In the genomic region with DNA sequence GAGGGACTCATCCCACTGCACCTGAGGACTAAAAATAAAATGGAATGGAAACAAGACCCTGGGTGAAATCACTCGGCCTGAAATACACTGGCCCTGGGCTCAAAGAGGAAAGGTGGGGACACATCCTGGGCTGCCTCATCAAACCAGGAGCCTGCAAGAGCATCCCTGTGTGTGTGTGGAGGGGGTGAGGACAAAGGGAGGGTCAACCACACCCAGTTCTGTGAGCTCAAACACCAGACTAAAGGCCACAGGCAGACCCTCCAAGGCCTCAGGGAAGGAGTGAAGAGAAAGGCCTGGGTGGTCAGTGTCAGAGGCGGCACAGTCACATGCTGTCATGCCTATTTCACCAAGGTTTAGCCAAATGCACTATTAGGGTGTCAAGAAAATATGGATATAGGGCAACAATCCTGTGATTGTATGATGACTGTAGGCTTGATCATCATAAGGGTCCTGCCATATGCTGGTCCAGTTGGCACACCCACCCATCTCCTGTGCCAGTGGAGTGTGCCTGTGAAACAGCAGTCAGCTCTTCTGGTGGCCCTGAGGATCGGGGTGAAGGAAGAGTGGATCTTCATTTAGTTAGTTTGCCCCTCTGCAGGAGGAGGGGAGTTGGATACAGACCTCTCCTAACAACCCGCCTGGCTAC, we compare ENCODE assay signal across 10 cellular contexts. TPM values are rescaled to one million over a fixed set of nuclear protein-coding genes. Genes with fewer than 3 reads are reported as not detected.
A peak's percentile ranks its signal among the peaks of the same experiment; 100 is the strongest.
DNase-seq lines count a peak whose midpoint lies in the region; TF ChIP-seq lines count a peak whose summit lies in the region.
"Had no signal": no experiment of that assay in that cellular context is flagged by ENCODE, and none has a peak within 500 bp of the region (broad histone marks: within the 10 kb centered on the region; RNA-seq: fewer than 3 reads in every experiment).

No MANE protein-coding gene starts in this region.

- CTCF ChIA-PET in activated CD4-positive, alpha-beta T cell treated with anti-CD3 and anti-CD28 coated beads, Interleukin-2, amount 10 ng/mL, durations not matched to agents 7 days and 5 days (lab: Charles Lee) = interaction anchor here (0.6 to 2.4 kb wide), 6 partner anchors 17 to 142 kb away, joined by 3 to 11 read pairs (median 4); no protein-coding TSS in a partner anchor
- CTCF ChIA-PET in RWPE1 (lab: Yijun Ruan, JAX) = interaction anchor here (0.6 to 0.7 kb wide), 2 partner anchors 55 to 98 kb away, joined by 3 read pairs; a partner anchor contains a TSS

- peak overlapping the region; percentile 17; the same call in 1 of the 2 replicates for H3K27ac ChIP-seq in RWPE1
- H3K27ac ChIP-seq in layer of hippocampus (ENCODE audit: low read depth, low read length) = peak overlapping the region; percentile 60
- H3K27ac ChIP-seq in substantia nigra (ENCODE audit: low read depth, low read length, poor library complexity, severe bottlenecking) = peak overlapping the region; percentile 17

- no peak for DNase-seq in activated CD4-positive, alpha-beta T cell treated with anti-CD3 and anti-CD28 coated beads, Interleukin-2, amount 10 ng/mL, durations not matched to agents 7 days and 5 days
- no peak for DNase-seq in activated CD4-positive, alpha-beta T cell treated with anti-CD3 and anti-CD28 coated beads for 48 hours
- DNase-seq in RWPE1 (ENCODE audit: low spot score) (no peak), substantia nigra (lab: John Stamatoyannopoulos, UW) (no peak), pons (ENCODE audit: low spot score) (no peak), T-helper 9 cell (no peak)
- DNase-seq in stimulated activated naive CD4-positive, alpha-beta T cell (lab: John Stamatoyannopoulos, UW) = no peak

- H3K27me3 Mint-ChIP-seq in activated CD4-positive, alpha-beta T cell treated with anti-CD3 and anti-CD28 coated beads, Interleukin-2, amount 10 ng/mL, durations not matched to agents 7 days and 5 days = no peaks in the 10 kb centered on the region
- H3K27me3 Mint-ChIP-seq: stimulated activated naive B cell treated with anti-CD40 and anti-IgM and Interleukin-4, amounts not matched to agents 10 μg/mL and 1 μg/mL and 100 μg/mL, for 72 hours had no signal

- TF ChIP-seq CTCF in RWPE1 (conservative IDR thresholded peaks at IDR 0.05; ENCODE audit: low read depth) = no peak

- no peaks in the 10 kb centered on the region for H3K27me3 ChIP-seq in layer of hippocampus (ENCODE audit: control insufficient read depth, insufficient read depth, low read length)
- H3K27me3 ChIP-seq: ascending aorta had no signal

- no peak overlapping the region for H3K4me3 Mint-ChIP-seq in activated CD4-positive, alpha-beta T cell treated with anti-CD3 and anti-CD28 coated beads, Interleukin-2, amount 10 ng/mL, durations not matched to agents 7 days and 5 days
- H3K4me3 Mint-ChIP-seq: stimulated activated naive B cell treated with anti-CD40 and anti-IgM and Interleukin-4, amounts not matched to agents 10 μg/mL and 1 μg/mL and 100 μg/mL, for 72 hours had no signal

- H3K27ac Mint-ChIP-seq in activated CD4-positive, alpha-beta T cell treated with anti-CD3 and anti-CD28 coated beads, Interleukin-2, amount 10 ng/mL, durations not matched to agents 7 days and 5 days = peak overlapping the region; percentile 43
- H3K27ac Mint-ChIP-seq: stimulated activated naive B cell treated with anti-CD40 and anti-IgM and Interleukin-4, amounts not matched to agents 10 μg/mL and 1 μg/mL and 100 μg/mL, for 72 hours had no signal

- H3K36me3 Mint-ChIP-seq in activated CD4-positive, alpha-beta T cell treated with anti-CD3 and anti-CD28 coated beads, Interleukin-2, amount 10 ng/mL, durations not matched to agents 7 days and 5 days (ENCODE audit: low read depth) = peaks cover 4% of the 10 kb centered on the region

- no peaks in the 10 kb centered on the region for H3K9me3 Mint-ChIP-seq in activated CD4-positive, alpha-beta T cell treated with anti-CD3 and anti-CD28 coated beads, Interleukin-2, amount 10 ng/mL, durations not matched to agents 7 days and 5 days
- H3K9me3 Mint-ChIP-seq: stimulated activated naive B cell treated with anti-CD40 and anti-IgM and Interleukin-4, amounts not matched to agents 10 μg/mL and 1 μg/mL and 100 μg/mL, for 72 hours had no signal

- POLR2A ChIA-PET in activated CD4-positive, alpha-beta T cell treated with anti-CD3 and anti-CD28 coated beads, Interleukin-2, amount 10 ng/mL, durations not matched to agents 7 days and 5 days (lab: Charles Lee) = no interaction called here
- POLR2A ChIA-PET in RWPE1 (lab: Yijun Ruan, JAX; ENCODE audit: low non-redundant PET) = no interaction called here

- H3K4me1 Mint-ChIP-seq in activated CD4-positive, alpha-beta T cell treated with anti-CD3 and anti-CD28 coated beads, Interleukin-2, amount 10 ng/mL, durations not matched to agents 7 days and 5 days = peaks cover 27% of the 10 kb centered on the region

RNA-seq across cellular contexts. Expression of a gene that starts 28.9 kb away (rescaled TPM):
- total RNA-seq in activated CD4-positive, alpha-beta T cell treated with anti-CD3 and anti-CD28 coated beads, Interleukin-2, amount 10 ng/mL, durations not matched to agents 7 days and 5 days = 100 to 1,000 TPM; 394 to 441 TPM

RNA-seq across cellular contexts. Expression of a gene that starts 55.5 kb away (rescaled TPM):
- total RNA-seq in activated CD4-positive, alpha-beta T cell treated with anti-CD3 and anti-CD28 coated beads, Interleukin-2, amount 10 ng/mL, durations not matched to agents 7 days and 5 days = 10 to 100 TPM; 36.7 to 39.5 TPM
